In genomic region chr3:125322917-125323316, GRCh38 we compare ENCODE assay signal across 36 cellular contexts.
"Had no signal": no experiment of that assay in that cellular context is flagged by ENCODE, and none has a peak within 500 bp of the region (broad histone marks: within the 10 kb centered on the region; RNA-seq: fewer than 3 reads in every experiment).

No MANE protein-coding gene starts in this region.

- ATAC-seq: body of pancreas; left lung; lower lobe of right lung; natural killer cell; stimulated activated memory B cell treated with anti-CD40 and anti-IgM and Interleukin-4, amounts not matched to agents 10 μg/mL and 1 μg/mL and 100 μg/mL, for 72 hours; T-helper 17 cell; upper lobe of right lung had no signal

- H3K9me3 ChIP-seq: adrenal gland, body of pancreas, left lung, lower lobe of right lung, sigmoid colon, stomach, upper lobe of right lung had no signal

- H3K4me1 ChIP-seq: adrenal gland, left lung, lower lobe of right lung, tibial artery, upper lobe of right lung had no signal

- H3K27ac ChIP-seq: adrenal gland, body of pancreas, cardiac muscle cell, coronary artery, dorsolateral prefrontal cortex, left lung, lower lobe of right lung, stomach, tibial artery, upper lobe of right lung, WERI-Rb-1 had no signal

- H3K36me3 ChIP-seq: adrenal gland, cardiac muscle cell had no signal

- H3K27me3 ChIP-seq: adrenal gland, body of pancreas, cardiac muscle cell, dorsolateral prefrontal cortex, left lung, sigmoid colon, stomach, tibial artery, upper lobe of right lung had no signal

- DNase-seq: activated CD4-positive, alpha-beta memory T cell treated with anti-CD3 and anti-CD28 coated beads for 36 hours; activated CD4-positive, alpha-beta T cell treated with anti-CD3 and anti-CD28 coated beads, Interleukin-2, amount 10 ng/mL, durations not matched to agents 24 days and 14 days; activated CD4-positive, CD25-positive, alpha-beta regulatory T cell treated with anti-CD3 and anti-CD28 coated beads, Interleukin-2, amount 50 U/mL, for 72 hours; activated CD8-positive, alpha-beta memory T cell treated with anti-CD3 and anti-CD28 coated beads, Interleukin-2, amount 50 U/mL, for 4 hours; activated effector memory CD4-positive, alpha-beta T cell treated with anti-CD3 and anti-CD28 coated beads, Interleukin-2, amount 50 U/mL, for 16 hours; activated naive CD4-positive, alpha-beta T cell treated with anti-CD3 and anti-CD28 coated beads for 36 hours; activated naive CD8-positive, alpha-beta T cell treated with anti-CD3 and anti-CD28 coated beads for 36 hours; activated T-cell treated with anti-CD3 and anti-CD28 coated beads, Interleukin-2, amount 50 U/mL, for 1 hour; aorta; body of pancreas; cerebellar nuclear complex; dorsolateral prefrontal cortex; effector memory CD4-positive, alpha-beta T cell; head of caudate nucleus; hypothalamus; immature natural killer cell; left lung; lower lobe of right lung; mesendoderm; natural killer cell; retina; sigmoid colon; stimulated activated CD4-positive, alpha-beta T cell treated with anti-CD3 and anti-CD28 coated beads, Interleukin-1b, Interleukin-23, amount 100 ng/mL, for 48 hours; stimulated activated CD4-positive, alpha-beta T cell treated with anti-CD3 and anti-CD28 coated beads, Interleukin-4, amount 100 ng/mL, for 4 hours; stimulated activated CD8-positive, alpha-beta memory T cell treated with anti-CD3 and anti-CD28 coated beads, Interleukin-4, amount 100 ng/mL, for 48 hours; stomach; T-helper 17 cell; T1000; tibial artery; upper lobe of right lung; WERI-Rb-1 had no signal

- H3K4me3 ChIP-seq: adrenal gland, body of pancreas, cardiac muscle cell, coronary artery, dorsolateral prefrontal cortex, left lung, lower lobe of right lung, sigmoid colon, smooth muscle cell, stomach, tibial artery, upper lobe of right lung had no signal

- H3K4me2 ChIP-seq: smooth muscle cell had no signal
